ENCODE assay signal across 1 cellular context in genomic region chr1:19190468-19190867, GRCh38.
TF ChIP-seq lines count a peak whose summit lies in the region.

No MANE protein-coding gene starts in this region.

TF ChIP-seq in WTC11, 78 proteins besides CTCF, POLR2A, EP300 and RAD21 (continued from another document):
- TF ChIP-seq ATF2 (CRISPR knock-in tag; IDR thresholded peaks at IDR 0.05; ENCODE audit: borderline replicate concordance, low read depth), result no peak
- no peak for TF ChIP-seq FOXP1 (CRISPR knock-in tag; IDR thresholded peaks at IDR 0.05; ENCODE audit: borderline replicate concordance)
- no peak for TF ChIP-seq RELA (CRISPR knock-in tag; IDR thresholded peaks at IDR 0.05; ENCODE audit: borderline replicate concordance)
- TF ChIP-seq NFATC4 (CRISPR knock-in tag; IDR thresholded peaks at IDR 0.05), result no peak
- no peak for TF ChIP-seq KAT7 (CRISPR knock-in tag; IDR thresholded peaks at IDR 0.05; ENCODE audit: borderline replicate concordance)
- no peak for TF ChIP-seq JUN (CRISPR knock-in tag; IDR thresholded peaks at IDR 0.05)
- no peak for TF ChIP-seq ZBTB43 (CRISPR knock-in tag; IDR thresholded peaks at IDR 0.05)
- no peak for TF ChIP-seq ELF4 (CRISPR knock-in tag; IDR thresholded peaks at IDR 0.05; ENCODE audit: low read depth)
- no peak for TF ChIP-seq ZNF138 (CRISPR knock-in tag; conservative IDR thresholded peaks at IDR 0.05)
- no peak for TF ChIP-seq TCF7 (CRISPR knock-in tag; IDR thresholded peaks at IDR 0.05; ENCODE audit: low read depth)
- no peak for TF ChIP-seq NR1H2 (CRISPR knock-in tag; IDR thresholded peaks at IDR 0.05)
- no peak for TF ChIP-seq OVOL2 (CRISPR knock-in tag; IDR thresholded peaks at IDR 0.05; ENCODE audit: borderline replicate concordance)
- TF ChIP-seq ATF6 (CRISPR knock-in tag; IDR thresholded peaks at IDR 0.05), result no peak
- TF ChIP-seq USF2 (CRISPR knock-in tag; IDR thresholded peaks at IDR 0.05), result no peak
- TF ChIP-seq JAZF1 (CRISPR knock-in tag; IDR thresholded peaks at IDR 0.05), result no peak
